In genomic region chr2:177535968-177536514, GRCh38 we compare ENCODE assay signal across 20 cellular contexts.
DNase-seq lines count a peak whose midpoint lies in the region; ATAC-seq, FAIRE-seq and TF ChIP-seq lines count a peak whose summit lies in the region.
"Had no signal": no experiment of that assay in that cellular context is flagged by ENCODE, and none has a peak within 500 bp of the region (broad histone marks: within the 10 kb centered on the region; RNA-seq: fewer than 3 reads in every experiment).

No MANE protein-coding gene starts in this region.

- TF ChIP-seq CTCF in H1 (IDR thresholded peaks at IDR 0.05; ENCODE audit: control extremely low read depth in 1 of 3, insufficient read depth in 1 of 3, low read depth in 1 of 3, low read length in 3 of 3) = no peak

- H3K4me1 ChIP-seq in H1 (replicated peaks in 1 of 4; ENCODE audit: control insufficient read depth in 3 of 4, insufficient read depth in 4 of 4, low read length in 3 of 4) = peaks cover 0 to 3% (median 0%) of the 10 kb centered on the region in 4 experiments; a peak in 1 of 7 replicates
- H3K4me1 ChIP-seq: SJCRH30 had no signal

- POLR2A ChIA-PET in H1 (lab: Charles Lee; ENCODE audit: partially characterized antibody) = no interaction called here
- POLR2A ChIA-PET in naive thymus-derived CD8-positive, alpha-beta T cell (lab: Charles Lee) = no interaction called here

- H2BK20ac ChIP-seq in H1 (ENCODE audit: low read length) = no peak overlapping the region

- H3K4me1 Mint-ChIP-seq in naive thymus-derived CD8-positive, alpha-beta T cell = no peaks in the 10 kb centered on the region

- no peak overlapping the region for H3K4me3 ChIP-seq in H1 (ENCODE audit: extremely low read depth in 1 of 4, insufficient read depth in 2 of 4, low read depth in 3 of 4, low read length in 4 of 4)
- H3K4me3 ChIP-seq: GM23248, SJCRH30 had no signal

- no peaks in the 10 kb centered on the region for H3K27me3 Mint-ChIP-seq in naive thymus-derived CD8-positive, alpha-beta T cell

- ATAC-seq in naive thymus-derived CD8-positive, alpha-beta T cell = no peak
- ATAC-seq in HG02623 (IDR thresholded peaks at IDR 0.05; ENCODE audit: unreplicated experiment) = no peak

- H4K8ac ChIP-seq in H1 (ENCODE audit: extremely low read depth, insufficient read depth, low read length) = no peak overlapping the region

- TF ChIP-seq RAD21 in H1 (IDR thresholded peaks at IDR 0.05 in 1 of 2, conservative IDR thresholded peaks at IDR 0.05 in 1 of 2; ENCODE audit: low read depth in 2 of 2, low read length in 2 of 2) = no peak

- peaks cover 0 to 23% (median 5%) of the 10 kb centered on the region in 3 donors for H3K36me3 Mint-ChIP-seq in naive thymus-derived CD8-positive, alpha-beta T cell

- H2BK5ac ChIP-seq in H1 (ENCODE audit: low read depth, low read length) = no peak overlapping the region

- no peaks in the 10 kb centered on the region for H3K79me2 ChIP-seq in H1 (ENCODE audit: control insufficient read depth in 1 of 2, insufficient read depth in 2 of 2, low read length in 2 of 2)

- no peak overlapping the region for H2BK12ac ChIP-seq in H1 (ENCODE audit: low read depth, low read length)

- no peak overlapping the region for H3K4me2 ChIP-seq in H1 (ENCODE audit: insufficient read depth in 1 of 2, low read depth in 2 of 2, low read length in 2 of 2)

- peak; percentile 13 for FAIRE-seq in H1 (lab: Jason Lieb, UNC)
- FAIRE-seq: A204.1, GM12891 had no signal

- H4K20me1 ChIP-seq in H1 (replicated peaks in 1 of 2; ENCODE audit: control insufficient read depth in 1 of 2, insufficient read depth in 2 of 2, low read length in 2 of 2) = no peaks in the 10 kb centered on the region

- CTCF ChIA-PET in H1 (lab: Charles Lee; ENCODE audit: partially characterized antibody) = interaction anchor here (0.6 to 0.8 kb wide), 2 partner anchors 12 to 1530 kb away, joined by 3 read pairs; no protein-coding TSS in a partner anchor

- H4K91ac ChIP-seq in H1 (replicated peaks; ENCODE audit: insufficient read length, low read length) = no peak overlapping the region

- no peaks in the 10 kb centered on the region for H3K27me3 ChIP-seq in H1 (replicated peaks in 1 of 4; ENCODE audit: control insufficient read depth in 3 of 4, extremely low read depth in 1 of 4, insufficient read depth in 3 of 4, low read length in 3 of 4)
- H3K27me3 ChIP-seq: SJCRH30 had no signal

- no peak overlapping the region for H3K56ac ChIP-seq in H1 (replicated peaks; ENCODE audit: insufficient read length, low read depth, low read length)

- 64% methylated on average over 3 of the region's 3 CpGs; no CpG with 5 or more reads in 1 of the 2 experiments for WGBS in H1 (ENCODE audit: extremely low coverage in 1 of 2, insufficient coverage in 1 of 2, insufficient read length in 1 of 2, insufficient replicate concordance in 2 of 2, low coverage in 1 of 2, low lambda C conversion rate in 2 of 2, missing lambda C conversion rate in 1 of 2), 2 experiments

- H2AFZ ChIP-seq in H1 (ENCODE audit: low read length) = no peak overlapping the region
- H2AFZ ChIP-seq: GM23248 had no signal

- TF ChIP-seq POLR2A in H1 (IDR thresholded peaks at IDR 0.05; ENCODE audit: control extremely low read depth in 1 of 2, low read depth in 2 of 2, low read length in 2 of 2) = no peak

- H3K27ac Mint-ChIP-seq in naive thymus-derived CD8-positive, alpha-beta T cell = no peak overlapping the region
- H3K27ac Mint-ChIP-seq: HFFc6 had no signal

- DNase-seq in NCI-H345 (lab: John Stamatoyannopoulos, UW) (peak; percentile 47), NCI-H345 treated with DMSO at 0.1 percent for 48 hours (lab: John Stamatoyannopoulos, UW; ENCODE audit: unreplicated experiment) (no peak), NCI-H1930 (lab: John Stamatoyannopoulos, UW) (peak; percentile 93), H1 (ENCODE audit: low read depth in 1 of 2, low spot score in 2 of 2) (no peak)
- no peak for DNase-seq in activated CD4-positive, alpha-beta T cell treated with anti-CD3 and anti-CD28 coated beads for 48 hours
- no peak for DNase-seq in stimulated activated CD4-positive, alpha-beta T cell treated with anti-CD3 and anti-CD28 coated beads, Interleukin-2, amount 100 ng/mL, for 24 hours
- no peak for DNase-seq in naive thymus-derived CD8-positive, alpha-beta T cell
- DNase-seq: DMS79; GM23248; HFFc6; Karpas-422; NCI-H1436; NCI-H526 treated with DMSO at 0.1 percent for 48 hours; NK-92 treated with Interleukin-12 subunit alpha and Interleukin-12 subunit beta, amount 100 ng/mL, for 24 hours; SJCRH30 had no signal

- H3K9ac ChIP-seq in H1 (replicated peaks in 1 of 4; ENCODE audit: extremely low read depth in 1 of 4, low read depth in 3 of 4, low read length in 3 of 4) = no peak overlapping the region
- H3K9ac ChIP-seq: GM23248 had no signal

- no peak overlapping the region for H3K23ac ChIP-seq in H1 (ENCODE audit: insufficient read length)

- H3K9me3 ChIP-seq in H1 (ENCODE audit: insufficient read depth in 2 of 2, low read depth in 1 of 2, low read length in 1 of 2) = no peaks in the 10 kb centered on the region
- H3K9me3 ChIP-seq: SJCRH30 had no signal

- H3K4me3 Mint-ChIP-seq in naive thymus-derived CD8-positive, alpha-beta T cell = no peak overlapping the region
- H3K4me3 Mint-ChIP-seq: HFFc6 had no signal

- no peak overlapping the region for H2BK120ac ChIP-seq in H1 (replicated peaks; ENCODE audit: low read depth, low read length)

- H3K79me1 ChIP-seq in H1 (ENCODE audit: low read depth, low read length) = no peaks in the 10 kb centered on the region

- no peak overlapping the region for H3K18ac ChIP-seq in H1 (ENCODE audit: extremely low read depth, low read length)

- H3K23me2 ChIP-seq in H1 (ENCODE audit: low read depth, low read length) = no peaks in the 10 kb centered on the region

- H3K27ac ChIP-seq in H1 (ENCODE audit: low read depth, low read length) = no peak overlapping the region
- H3K27ac ChIP-seq: C4-2B, GM23248, RWPE1, SJCRH30 had no signal

- H2AK5ac ChIP-seq in H1 (ENCODE audit: low read depth, low read length) = no peak overlapping the region

- H3K4ac ChIP-seq in H1 (replicated peaks; ENCODE audit: insufficient read length, low read depth, low read length) = no peak overlapping the region

- no peaks in the 10 kb centered on the region for H3K9me3 Mint-ChIP-seq in naive thymus-derived CD8-positive, alpha-beta T cell
- H3K9me3 Mint-ChIP-seq: HFFc6 had no signal

- H3K36me3 ChIP-seq in H1 (ENCODE audit: control insufficient read depth in 2 of 4, insufficient read depth in 4 of 4, low read length in 3 of 4) = no peaks in the 10 kb centered on the region; a peak in 3 of 8 replicates
- H3K36me3 ChIP-seq: SJCRH30 had no signal

- no peak overlapping the region for H2BK15ac ChIP-seq in H1 (ENCODE audit: low read length)

- no peak overlapping the region for H4K5ac ChIP-seq in H1 (ENCODE audit: insufficient read length, low read depth, low read length)

- no peak overlapping the region for H3K14ac ChIP-seq in H1 (ENCODE audit: insufficient read length)

- no peak for TF ChIP-seq EP300 in H1 (IDR thresholded peaks at IDR 0.05; ENCODE audit: borderline replicate concordance in 1 of 2, low read depth in 2 of 2, low read length in 2 of 2)

TF ChIP-seq in H1, 55 proteins besides CTCF, POLR2A, EP300 and RAD21:
- no peak for TF ChIP-seq POU5F1 (IDR thresholded peaks at IDR 0.05; ENCODE audit: low read depth, low read length)
- TF ChIP-seq BRCA1 (IDR thresholded peaks at IDR 0.05; ENCODE audit: low read depth, low read length) = no peak
- no peak for TF ChIP-seq CTBP2 (IDR thresholded peaks at IDR 0.05; ENCODE audit: borderline replicate concordance, insufficient read depth, insufficient read length, low read length)
- TF ChIP-seq CEBPB (IDR thresholded peaks at IDR 0.05; ENCODE audit: low read depth, low read length) = no peak
- no peak for TF ChIP-seq SUZ12 (IDR thresholded peaks at IDR 0.05; ENCODE audit: low read length)
- no peak for TF ChIP-seq SIN3A (conservative IDR thresholded peaks at IDR 0.05 in 1 of 2, IDR thresholded peaks at IDR 0.05 in 1 of 2; ENCODE audit: low read depth in 1 of 2, low read length in 2 of 2)

Comparison
In these comparisons a context has a peak if more than half of its experiments do, and no peak if none do; other contexts are left out.
1. DNase-seq: peak in NCI-H345 (single experiment) and NCI-H1930 (2 of 2); none in NCI-H345 treated with DMSO at 0.1 percent for 48 hours (single experiment), H1 (0 of 2), activated CD4-positive, alpha-beta T cell treated with anti-CD3 and anti-CD28 coated beads for 48 hours (single experiment), stimulated activated CD4-positive, alpha-beta T cell treated with anti-CD3 and anti-CD28 coated beads, Interleukin-2, amount 100 ng/mL, for 24 hours (0 of 2) and naive thymus-derived CD8-positive, alpha-beta T cell (0 of 10).